Comparison of ENCODE assay signal across 25 cellular contexts in genomic region chr1:2483970-2484369, GRCh38. TPM values are rescaled to one million over a fixed set of nuclear protein-coding genes. Genes with fewer than 3 reads are reported as not detected.
DNase-seq lines count a peak whose midpoint lies in the region; ATAC-seq and TF ChIP-seq lines count a peak whose summit lies in the region.
"Had no signal": no experiment of that assay in that cellular context is flagged by ENCODE, and none has a peak within 500 bp of the region (broad histone marks: within the 10 kb centered on the region; RNA-seq: fewer than 3 reads in every experiment).

No MANE protein-coding gene starts in this region.

- H2BK5ac ChIP-seq in neuronal stem cell (ENCODE audit: low read length), result peak overlapping the region; percentile 66

- H3K9me3 Mint-ChIP-seq in activated CD8-positive, alpha-beta T cell treated with anti-CD3 and anti-CD28 coated beads, Interleukin-2, amount 10 ng/mL, durations not matched to agents 7 days and 5 days (ENCODE audit: insufficient read depth), result peaks cover 5% of the 10 kb centered on the region
- H3K9me3 Mint-ChIP-seq in activated CD8-positive, alpha-beta T cell treated with anti-CD3 and anti-CD28 coated beads for 36 hours, result peaks cover 6% of the 10 kb centered on the region
- peaks cover 12% of the 10 kb centered on the region for H3K9me3 Mint-ChIP-seq in WTC11
- peaks cover 0 to 14% of the 10 kb centered on the region in 2 donors for H3K9me3 Mint-ChIP-seq in effector memory CD8-positive, alpha-beta T cell

- no peak overlapping the region for H3K27ac ChIP-seq in neuronal stem cell (replicated peaks; ENCODE audit: low read length)

- H3K27me3 ChIP-seq in neuronal stem cell (ENCODE audit: control insufficient read depth in 3 of 3, insufficient read depth in 3 of 3, low read depth in 1 of 3, low read length in 3 of 3), result peaks cover 0 to 32% (median 0%) of the 10 kb centered on the region in 3 experiments

- H4K91ac ChIP-seq in neuronal stem cell (ENCODE audit: low read depth, low read length, poor library complexity), result no peak overlapping the region

- intact Hi-C loops in activated CD8-positive, alpha-beta T cell treated with anti-CD3 and anti-CD28 coated beads for 36 hours (cut with micrococcal nuclease), result no loop called here

- H3K9me3 ChIP-seq in neuronal stem cell (replicated peaks in 1 of 2; ENCODE audit: control insufficient read depth in 2 of 2, insufficient read depth in 1 of 2, low read depth in 1 of 2, low read length in 2 of 2), result peaks cover 2 to 6% of the 10 kb centered on the region in 2 donors
- H3K9me3 ChIP-seq in T-helper 17 cell (ENCODE audit: control insufficient read depth, low read length, poor library complexity, severe bottlenecking), result no peaks in the 10 kb centered on the region

- H4K8ac ChIP-seq in neuronal stem cell (ENCODE audit: low read depth, low read length), result no peak overlapping the region

- H3K4me1 Mint-ChIP-seq in activated CD8-positive, alpha-beta T cell treated with anti-CD3 and anti-CD28 coated beads, Interleukin-2, amount 10 ng/mL, durations not matched to agents 7 days and 5 days (ENCODE audit: low read depth), result no peaks in the 10 kb centered on the region
- no peaks in the 10 kb centered on the region for H3K4me1 Mint-ChIP-seq in activated CD8-positive, alpha-beta T cell treated with anti-CD3 and anti-CD28 coated beads for 36 hours (ENCODE audit: low read depth)
- H3K4me1 Mint-ChIP-seq in WTC11 (no peaks in the 10 kb centered on the region), T-helper 17 cell (peaks cover 6% of the 10 kb centered on the region)
- H3K4me1 Mint-ChIP-seq in effector memory CD8-positive, alpha-beta T cell (ENCODE audit: low read depth in 2 of 2), result peaks cover 4 to 6% of the 10 kb centered on the region in 2 donors
- H3K4me1 Mint-ChIP-seq: GM23338, H9 had no signal

- no peak for ATAC-seq in activated CD8-positive, alpha-beta T cell treated with anti-CD3 and anti-CD28 coated beads, Interleukin-2, amount 10 ng/mL, durations not matched to agents 7 days and 5 days
- no peak for ATAC-seq in activated CD8-positive, alpha-beta T cell treated with anti-CD3 and anti-CD28 coated beads for 36 hours
- no peak for ATAC-seq in WTC11
- ATAC-seq in effector memory CD8-positive, alpha-beta T cell (replicated peaks), result peak; percentile 66
- no peak for ATAC-seq in T-helper 17 cell
- no peak for ATAC-seq in HG03025 (IDR thresholded peaks at IDR 0.05; ENCODE audit: low FRiP score, unreplicated experiment)
- ATAC-seq: GM23338, HCT116 had no signal

- H2BK15ac ChIP-seq in neuronal stem cell (ENCODE audit: low read length), result peak overlapping the region; percentile 67

- H3K27ac Mint-ChIP-seq in activated CD8-positive, alpha-beta T cell treated with anti-CD3 and anti-CD28 coated beads, Interleukin-2, amount 10 ng/mL, durations not matched to agents 7 days and 5 days, result peak overlapping the region; percentile 1
- no peak overlapping the region for H3K27ac Mint-ChIP-seq in activated CD8-positive, alpha-beta T cell treated with anti-CD3 and anti-CD28 coated beads for 36 hours
- peak overlapping the region; percentile 43; the same call in 1 of the 2 replicates for H3K27ac Mint-ChIP-seq in WTC11
- peak overlapping the region in 1 of 2 donors; percentile 5 for H3K27ac Mint-ChIP-seq in effector memory CD8-positive, alpha-beta T cell
- no peak overlapping the region for H3K27ac Mint-ChIP-seq in T-helper 17 cell
- H3K27ac Mint-ChIP-seq: GM23338, H9, HFFc6 had no signal

- DNase-seq in activated CD8-positive, alpha-beta T cell treated with anti-CD3 and anti-CD28 coated beads, Interleukin-2, amount 10 ng/mL, durations not matched to agents 7 days and 5 days, result no peak
- no peak for DNase-seq in activated CD8-positive, alpha-beta T cell treated with anti-CD3 and anti-CD28 coated beads for 36 hours
- DNase-seq in WTC11 (ENCODE audit: low spot score) (no peak), neuronal stem cell (ENCODE audit: low spot score) (no peak), epidermal melanocyte (ENCODE audit: insufficient read length, low spot score) (no peak), T-helper 17 cell (no peak)
- DNase-seq in effector memory CD8-positive, alpha-beta T cell, result no peak
- DNase-seq: C1 segment of cervical spinal cord; Calu3; CD4-positive, alpha-beta memory T cell; COR-L47; DMS53; DMS79 treated with DMSO at 0.1 percent for 48 hours; GF-D8; H9; HFFc6 had no signal

- no peak overlapping the region for H2AFZ ChIP-seq in neuronal stem cell (ENCODE audit: low read length)
- H2AFZ ChIP-seq: GM23338 had no signal

- no peak overlapping the region for H3K9ac ChIP-seq in neuronal stem cell (ENCODE audit: low read depth, low read length, poor library complexity)

- H3K18ac ChIP-seq in neuronal stem cell (ENCODE audit: low read length), result peak overlapping the region; percentile 64

- no peaks in the 10 kb centered on the region for H3K4me1 ChIP-seq in neuronal stem cell (ENCODE audit: control insufficient read depth in 2 of 2, insufficient read depth in 1 of 2, low read depth in 1 of 2, low read length in 2 of 2)

- no peak overlapping the region for H3K4ac ChIP-seq in neuronal stem cell (ENCODE audit: low read length)

- POLR2A ChIA-PET in activated CD8-positive, alpha-beta T cell treated with anti-CD3 and anti-CD28 coated beads, Interleukin-2, amount 10 ng/mL, durations not matched to agents 7 days and 5 days (lab: Charles Lee), result no interaction called here
- POLR2A ChIA-PET in activated CD8-positive, alpha-beta T cell treated with anti-CD3 and anti-CD28 coated beads for 36 hours (lab: Charles Lee), result no interaction called here
- POLR2A ChIA-PET in WTC11 (lab: Charles Lee), result no interaction called here

- no peaks in the 10 kb centered on the region for H3K27me3 Mint-ChIP-seq in activated CD8-positive, alpha-beta T cell treated with anti-CD3 and anti-CD28 coated beads, Interleukin-2, amount 10 ng/mL, durations not matched to agents 7 days and 5 days (ENCODE audit: low read depth)
- H3K27me3 Mint-ChIP-seq in activated CD8-positive, alpha-beta T cell treated with anti-CD3 and anti-CD28 coated beads for 36 hours, result no peaks in the 10 kb centered on the region
- H3K27me3 Mint-ChIP-seq in WTC11 (ENCODE audit: low read depth) (peaks cover 7% of the 10 kb centered on the region), T-helper 17 cell (no peaks in the 10 kb centered on the region)
- no peaks in the 10 kb centered on the region for H3K27me3 Mint-ChIP-seq in effector memory CD8-positive, alpha-beta T cell
- H3K27me3 Mint-ChIP-seq: CD4-positive, alpha-beta memory T cell had no signal

- no peaks in the 10 kb centered on the region for H3K36me3 ChIP-seq in neuronal stem cell (replicated peaks in 1 of 2; ENCODE audit: control insufficient read depth in 2 of 2, insufficient read depth in 2 of 2, low read length in 2 of 2)

- no peak overlapping the region for H2BK12ac ChIP-seq in neuronal stem cell (ENCODE audit: low read length)

- no peak for TF ChIP-seq CTCF in activated CD8-positive, alpha-beta T cell treated with anti-CD3 and anti-CD28 coated beads for 36 hours (IDR thresholded peaks at IDR 0.05)
- TF ChIP-seq CTCF in WTC11 (IDR thresholded peaks at IDR 0.05), result no peak

- no CpG with 5 or more reads among the region's 16 CpGs for WGBS in neuronal stem cell (ENCODE audit: extremely low coverage in 2 of 2, insufficient read length in 2 of 2, insufficient replicate concordance in 1 of 2), 2 donors

- H3K23ac ChIP-seq in neuronal stem cell (ENCODE audit: low read depth, low read length, poor library complexity), result peak overlapping the region; percentile 65

- no peak overlapping the region for H2AK5ac ChIP-seq in neuronal stem cell (ENCODE audit: low read depth, low read length)

- H2BK120ac ChIP-seq in neuronal stem cell (ENCODE audit: low read depth, low read length), result no peak overlapping the region

- H3K79me1 ChIP-seq in neuronal stem cell (ENCODE audit: low read depth, low read length), result peaks cover 6% of the 10 kb centered on the region

- H3K4me3 ChIP-seq in neuronal stem cell (ENCODE audit: low read length in 2 of 2), result no peak overlapping the region
- H3K4me3 ChIP-seq: GM23338 had no signal

- H3K14ac ChIP-seq in neuronal stem cell (ENCODE audit: low read length), result no peak overlapping the region

- no peaks in the 10 kb centered on the region for H3K36me3 Mint-ChIP-seq in activated CD8-positive, alpha-beta T cell treated with anti-CD3 and anti-CD28 coated beads, Interleukin-2, amount 10 ng/mL, durations not matched to agents 7 days and 5 days (ENCODE audit: low read depth)
- no peaks in the 10 kb centered on the region for H3K36me3 Mint-ChIP-seq in activated CD8-positive, alpha-beta T cell treated with anti-CD3 and anti-CD28 coated beads for 36 hours (ENCODE audit: low read depth)
- peaks cover 4% of the 10 kb centered on the region; the same call in 1 of the 2 replicates for H3K36me3 Mint-ChIP-seq in WTC11
- no peaks in the 10 kb centered on the region for H3K36me3 Mint-ChIP-seq in effector memory CD8-positive, alpha-beta T cell (ENCODE audit: insufficient read depth)
- H3K36me3 Mint-ChIP-seq in T-helper 17 cell (ENCODE audit: low read depth), result peaks cover under 1% of the 10 kb centered on the region

- H3K4me2 ChIP-seq in neuronal stem cell (ENCODE audit: insufficient read depth, low read length, poor library complexity, severe bottlenecking), result no peak overlapping the region
- H3K4me2 ChIP-seq: GM23338 had no signal

- H3K4me3 Mint-ChIP-seq in activated CD8-positive, alpha-beta T cell treated with anti-CD3 and anti-CD28 coated beads, Interleukin-2, amount 10 ng/mL, durations not matched to agents 7 days and 5 days, result no peak overlapping the region
- H3K4me3 Mint-ChIP-seq in activated CD8-positive, alpha-beta T cell treated with anti-CD3 and anti-CD28 coated beads for 36 hours, result no peak overlapping the region
- no peak overlapping the region for H3K4me3 Mint-ChIP-seq in WTC11
- peak overlapping the region in 1 of 2 donors; percentile 21 for H3K4me3 Mint-ChIP-seq in effector memory CD8-positive, alpha-beta T cell
- H3K4me3 Mint-ChIP-seq in T-helper 17 cell, result no peak overlapping the region
- H3K4me3 Mint-ChIP-seq: CD4-positive, alpha-beta memory T cell; GM23338; HFFc6 had no signal

- CTCF ChIA-PET in activated CD8-positive, alpha-beta T cell treated with anti-CD3 and anti-CD28 coated beads, Interleukin-2, amount 10 ng/mL, durations not matched to agents 7 days and 5 days (lab: Charles Lee), result no interaction called here
- CTCF ChIA-PET in activated CD8-positive, alpha-beta T cell treated with anti-CD3 and anti-CD28 coated beads for 36 hours (lab: Charles Lee), result no interaction called here
- CTCF ChIA-PET in WTC11 (lab: Charles Lee), result no interaction called here

RNA-seq across cellular contexts. Expression of gene PLCH2, which starts 7.9 kb away (rescaled TPM):
- total RNA-seq in activated CD8-positive, alpha-beta T cell treated with anti-CD3 and anti-CD28 coated beads, Interleukin-2, amount 10 ng/mL, durations not matched to agents 7 days and 5 days, result 10 to 100 TPM in 1 of 2 experiments, 1 to 10 TPM in 1; 9.8 to 11.8 TPM
- total RNA-seq in activated CD8-positive, alpha-beta T cell treated with anti-CD3 and anti-CD28 coated beads for 36 hours, result 1 to 10 TPM; 2.9 to 6.0 TPM
- total RNA-seq in WTC11 (2021), result 0.05 to 0.18 TPM (median 0.17 TPM) in 3 replicates
- polyA plus RNA-seq in neuronal stem cell (2013, experiment 1 of 2), result 4.2 TPM
- polyA plus RNA-seq in neuronal stem cell (2013, experiment 2 of 2), result 4.0 TPM
- 10 to 100 TPM; 30.0 to 39.3 TPM for total RNA-seq in T-helper 17 cell
- total RNA-seq: A172, A673, Daoy had no signal
- polyA plus RNA-seq: GM23338 had no signal

RNA-seq across cellular contexts. Expression of gene PANK4, which starts 42.4 kb away (rescaled TPM):
- total RNA-seq in activated CD8-positive, alpha-beta T cell treated with anti-CD3 and anti-CD28 coated beads, Interleukin-2, amount 10 ng/mL, durations not matched to agents 7 days and 5 days, result 10 to 100 TPM; 55.9 to 66.8 TPM
- total RNA-seq in activated CD8-positive, alpha-beta T cell treated with anti-CD3 and anti-CD28 coated beads for 36 hours, result 10 to 100 TPM; 39.0 to 40.6 TPM
- total RNA-seq in WTC11 (2021), result 35.2 to 52.5 TPM (median 36.7 TPM) in 3 replicates
- polyA plus RNA-seq in neuronal stem cell (2013, experiment 1 of 2), result 23.5 TPM
- 22.7 TPM for polyA plus RNA-seq in neuronal stem cell (2013, experiment 2 of 2)
- total RNA-seq in T-helper 17 cell, result 10 to 100 TPM; 47.9 to 53.5 TPM

RNA-seq across cellular contexts. Expression of gene HES5, which starts 46.1 kb away (rescaled TPM):
- not detected for total RNA-seq in activated CD8-positive, alpha-beta T cell treated with anti-CD3 and anti-CD28 coated beads, Interleukin-2, amount 10 ng/mL, durations not matched to agents 7 days and 5 days
- not detected for total RNA-seq in activated CD8-positive, alpha-beta T cell treated with anti-CD3 and anti-CD28 coated beads for 36 hours
- total RNA-seq in WTC11 (2021) (0.21 to 0.23 TPM in 2 of 3 replicates, not detected in the other), T-helper 17 cell (not detected)
- 208 TPM for polyA plus RNA-seq in neuronal stem cell (2013, experiment 1 of 2)
- polyA plus RNA-seq in neuronal stem cell (2013, experiment 2 of 2), result 209 TPM
- total RNA-seq: A172; A673; Calu3; CD4-positive, alpha-beta memory T cell; Daoy; G401; H4; H9 had no signal
- polyA plus RNA-seq: BJ; CD4-positive, alpha-beta memory T cell had no signal

Comparison
In these comparisons a context has a peak if more than half of its experiments do, and no peak if none do; other contexts are left out.
1. H3K27ac Mint-ChIP-seq: peak in activated CD8-positive, alpha-beta T cell treated with anti-CD3 and anti-CD28 coated beads, Interleukin-2, amount 10 ng/mL, durations not matched to agents 7 days and 5 days (single experiment) and WTC11 (single experiment); none in activated CD8-positive, alpha-beta T cell treated with anti-CD3 and anti-CD28 coated beads for 36 hours (single experiment) and T-helper 17 cell (single experiment).